ENCODE assay signal across 31 cellular contexts in the genomic region with DNA sequence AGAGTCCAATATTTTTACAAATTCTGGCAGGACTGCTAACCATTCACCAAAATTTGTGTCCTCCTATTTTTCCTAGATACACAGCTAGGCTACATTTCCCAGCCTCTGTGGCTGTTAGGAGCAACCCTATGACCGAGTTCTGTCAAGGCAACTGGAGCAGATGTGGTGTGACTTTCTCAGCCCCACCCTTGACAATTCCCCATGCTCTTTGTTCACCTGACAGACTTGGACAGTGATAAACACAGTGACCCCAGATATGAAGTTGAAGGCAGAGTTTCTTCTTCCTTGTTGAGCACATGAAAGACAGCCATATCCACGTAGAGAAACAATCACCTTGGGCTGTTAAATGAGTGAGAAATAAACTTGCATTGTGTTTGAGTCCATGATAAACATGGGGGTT.
"Had no signal": no experiment of that assay in that cellular context is flagged by ENCODE, and none has a peak within 500 bp of the region (broad histone marks: within the 10 kb centered on the region; RNA-seq: fewer than 3 reads in every experiment).

No MANE protein-coding gene starts in this region.

- H3K27me3 ChIP-seq: ascending aorta, cardiac muscle cell had no signal

- H3K4me1 ChIP-seq: ascending aorta had no signal

- FAIRE-seq: bronchial epithelial cell had no signal

- H3K4me3 ChIP-seq: ascending aorta, cardiac muscle cell had no signal

- H3K27ac ChIP-seq: ascending aorta, cardiac muscle cell, VCaP had no signal

- H3K9me3 ChIP-seq: ascending aorta had no signal

- DNase-seq: activated B cell treated with CpG ODN at 0.5 μM for 24 hours; activated CD4-positive, alpha-beta memory T cell treated with anti-CD3 and anti-CD28 coated beads for 36 hours; activated CD4-positive, alpha-beta T cell treated with anti-CD3 and anti-CD28 coated beads for 4 hours; activated CD4-positive, alpha-beta T cell treated with anti-CD3 and anti-CD28 coated beads, Interleukin-2, amount 10 ng/mL, durations not matched to agents 24 days and 14 days; activated CD4-positive, alpha-beta T cell treated with anti-CD3 and anti-CD28 coated beads, Interleukin-2, amount 50 U/mL, for 1 hour; activated CD4-positive, alpha-beta T cell treated with anti-CD3 and anti-CD28 coated beads, Interleukin-2, amount 50 U/mL, for 4 hours; activated CD4-positive, CD25-positive, alpha-beta regulatory T cell treated with anti-CD3 and anti-CD28 coated beads, Interleukin-2, amount 50 U/mL, for 72 hours; activated CD8-positive, alpha-beta memory T cell treated with anti-CD3 and anti-CD28 coated beads, Interleukin-2, amount 50 U/mL, for 4 hours; activated CD8-positive, alpha-beta T cell treated with anti-CD3 and anti-CD28 coated beads for 36 hours; activated effector memory CD4-positive, alpha-beta T cell treated with anti-CD3 and anti-CD28 coated beads, Interleukin-2, amount 50 U/mL, for 16 hours; activated gamma-delta T cell treated with Interleukin-2 at 50 U/mL for 16 hours; activated naive CD4-positive, alpha-beta T cell; activated naive CD4-positive, alpha-beta T cell treated with anti-CD3 and anti-CD28 coated beads for 36 hours; activated naive CD8-positive, alpha-beta T cell treated with anti-CD3 and anti-CD28 coated beads, Interleukin-2, amount 10 ng/mL, durations not matched to agents 7 days and 5 days; activated naive CD8-positive, alpha-beta T cell treated with anti-CD3 and anti-CD28 coated beads, Interleukin-2, amount 50 U/mL, for 24 hours; activated T-cell treated with anti-CD3 and anti-CD28 coated beads for 4 hours; activated T-cell treated with anti-CD3 and anti-CD28 coated beads, Interleukin-2, amount 50 U/mL, for 1 hour; activated T-cell treated with anti-CD3 and anti-CD28 coated beads, Interleukin-2, amount 50 U/mL, for 4 hours; activated T-cell treated with anti-CD3 and anti-CD28 coated beads, Interleukin-2, amount 50 U/mL, for 72 hours; amygdala; anterior cingulate cortex; caudate nucleus; cerebellar nuclear complex; T-helper 1 cell; T-helper 2 cell; T-helper 9 cell had no signal

- H3K36me3 ChIP-seq: ascending aorta, cardiac muscle cell had no signal

- ATAC-seq: activated CD8-positive, alpha-beta T cell treated with anti-CD3 and anti-CD28 coated beads for 36 hours; activated naive CD8-positive, alpha-beta T cell treated with anti-CD3 and anti-CD28 coated beads, Interleukin-2, amount 50 U/mL, for 24 hours; activated T-cell treated with anti-CD3 and anti-CD28 coated beads, Interleukin-2, amount 50 U/mL, for 4 hours; activated T-cell treated with anti-CD3 and anti-CD28 coated beads, Interleukin-2, amount 50 U/mL, for 72 hours; activated T-helper 17 cell treated with anti-CD3 and anti-CD28 coated beads, Interleukin-2, amount 50 U/mL, for 72 hours had no signal
